In genomic region chr9:119273325-119273904, GRCh38 we compare ENCODE assay signal across 27 cellular contexts.
DNase-seq lines count a peak whose midpoint lies in the region; ATAC-seq, FAIRE-seq and TF ChIP-seq lines count a peak whose summit lies in the region.
"Had no signal": no experiment of that assay in that cellular context is flagged by ENCODE, and none has a peak within 500 bp of the region (broad histone marks: within the 10 kb centered on the region; RNA-seq: fewer than 3 reads in every experiment).

No MANE protein-coding gene starts in this region.

- H3K27ac Mint-ChIP-seq in H9 (peak overlapping the region; percentile 63 to 86 (median 81); a peak in 6 of 7 replicates), WTC11 (peak overlapping the region; percentile 17)
- H3K27ac Mint-ChIP-seq: activated CD4-positive, alpha-beta memory T cell treated with anti-CD3 and anti-CD28 coated beads for 36 hours; activated T-helper 1 cell treated with anti-CD3 and anti-CD28 coated beads, Interleukin-12 subunit alpha, Interleukin-12 subunit beta, Interleukin-2, Interleukin-4 antibody, amounts not matched to agents 30 ng/mL and 10 ng/mL and 1 ng/mL, durations not matched to agents 14 hours and 24 hours and 36 hours; stimulated activated naive B cell treated with anti-CD40 and anti-IgM and Interleukin-4, amounts not matched to agents 10 μg/mL and 1 μg/mL and 100 μg/mL, for 72 hours had no signal

- no peak overlapping the region for H2BK120ac ChIP-seq in H9 (ENCODE audit: low read depth, low read length, poor library complexity, severe bottlenecking)

- no peaks in the 10 kb centered on the region for H3K27me3 ChIP-seq in H9 (ENCODE audit: insufficient read depth, low read length)
- H3K27me3 ChIP-seq: BLaER1, right lobe of liver, SJSA1, upper lobe of right lung had no signal

- H3K4me1 Mint-ChIP-seq in H9 (peaks cover 29 to 38% of the 10 kb centered on the region in 2 experiments), WTC11 (peaks cover 41% of the 10 kb centered on the region)
- H3K4me1 Mint-ChIP-seq: central memory CD8-positive, alpha-beta T cell; stimulated activated naive B cell treated with anti-CD40 and anti-IgM and Interleukin-4, amounts not matched to agents 10 μg/mL and 1 μg/mL and 100 μg/mL, for 72 hours had no signal

- DNase-seq in H9 (no peak), WTC11 (ENCODE audit: low spot score) (no peak), epithelial cell of prostate (ENCODE audit: low read depth, low spot score) (no peak), occipital lobe (lab: John Stamatoyannopoulos, UW) (peak; percentile 33), ureter (ENCODE audit: low spot score) (no peak), HTR-8/SVneo (ENCODE audit: insufficient read length, low spot score) (no peak)
- DNase-seq: activated CD4-positive, alpha-beta memory T cell treated with anti-CD3 and anti-CD28 coated beads for 36 hours; activated CD8-positive, alpha-beta memory T cell treated with anti-CD3 and anti-CD28 coated beads, Interleukin-2, amount 50 U/mL, for 4 hours; activated naive CD4-positive, alpha-beta T cell treated with anti-CD3 and anti-CD28 coated beads, Interleukin-2, amount 50 U/mL, for 16 hours; KG1; lower lobe of right lung; NCI-H1417 treated with DMSO at 0.1 percent for 48 hours; NCI-H510A treated with DMSO at 0.1 percent for 48 hours; right lobe of liver; stimulated activated CD4-positive, alpha-beta T cell treated with anti-CD3 and anti-CD28 coated beads, Interleukin-12 subunit alpha, Interleukin-12 subunit beta, amount 100 ng/mL, for 4 hours; stimulated activated naive B cell treated with anti-CD40 and anti-IgM and Interleukin-4, amounts not matched to agents 10 μg/mL and 1 μg/mL and 100 μg/mL, for 72 hours; T-helper 1 cell; upper lobe of right lung had no signal

- no peak overlapping the region for H3K4me2 ChIP-seq in H9 (ENCODE audit: insufficient read depth, insufficient read length, low read length)
- H3K4me2 ChIP-seq: BLaER1 had no signal

- peak; percentile 39 for ATAC-seq in WTC11
- ATAC-seq in GM21381 (IDR thresholded peaks at IDR 0.05; ENCODE audit: unreplicated experiment), result no peak
- no peak for ATAC-seq in HG03135 (IDR thresholded peaks at IDR 0.05; ENCODE audit: unreplicated experiment)
- ATAC-seq: lower lobe of right lung; stimulated activated naive B cell treated with anti-CD40 and anti-IgM and Interleukin-4, amounts not matched to agents 10 μg/mL and 1 μg/mL and 100 μg/mL, for 72 hours; upper lobe of right lung had no signal

- H3K23ac ChIP-seq in H9 (ENCODE audit: insufficient read length, low read depth, low read length), result no peak overlapping the region

- H2BK20ac ChIP-seq in H9 (ENCODE audit: low read depth, low read length, poor library complexity, severe bottlenecking), result no peak overlapping the region

- H2BK5ac ChIP-seq in H9 (ENCODE audit: insufficient read length, low read length), result no peak overlapping the region

- H3K9me3 ChIP-seq in H9 (ENCODE audit: control insufficient read depth, low read depth, low read length), result no peaks in the 10 kb centered on the region
- H3K9me3 ChIP-seq: BLaER1, HAP-1, lower lobe of right lung, right lobe of liver, SJSA1, upper lobe of right lung had no signal

- FAIRE-seq in HTR-8/SVneo (lab: Jason Lieb, UNC), result no peak
- FAIRE-seq: endothelial cell of umbilical vein, keratinocyte had no signal

- peak overlapping the region in 1 of 2 experiments; percentile 6; a peak in 1 of 5 replicates for H3K4me3 Mint-ChIP-seq in H9
- no peak overlapping the region for H3K4me3 Mint-ChIP-seq in WTC11
- H3K4me3 Mint-ChIP-seq: activated CD4-positive, alpha-beta memory T cell treated with anti-CD3 and anti-CD28 coated beads for 36 hours; activated T-helper 1 cell treated with anti-CD3 and anti-CD28 coated beads, Interleukin-12 subunit alpha, Interleukin-12 subunit beta, Interleukin-2, Interleukin-4 antibody, amounts not matched to agents 30 ng/mL and 10 ng/mL and 1 ng/mL, durations not matched to agents 14 hours and 24 hours and 36 hours; central memory CD8-positive, alpha-beta T cell; stimulated activated naive B cell treated with anti-CD40 and anti-IgM and Interleukin-4, amounts not matched to agents 10 μg/mL and 1 μg/mL and 100 μg/mL, for 72 hours had no signal

- no peaks in the 10 kb centered on the region for H3K79me2 ChIP-seq in H9 (ENCODE audit: insufficient read depth, low read length)

- CTCF ChIA-PET in WTC11 (lab: Charles Lee), result interaction anchor here (3.0 kb wide), 1 partner anchor 10 kb away, joined by 20 read pairs; no protein-coding TSS in a partner anchor

- no peak overlapping the region for H3T11ph ChIP-seq in H9 (ENCODE audit: low read length)

- no peaks in the 10 kb centered on the region for H3K79me1 ChIP-seq in H9 (ENCODE audit: insufficient read depth, low read depth, low read length, poor library complexity, severe bottlenecking)

- H2BK12ac ChIP-seq in H9 (ENCODE audit: insufficient read length, low read depth, low read length), result no peak overlapping the region

- no peak overlapping the region for H2AFZ ChIP-seq in H9 (ENCODE audit: low read length)

- no peak overlapping the region for H2BK15ac ChIP-seq in H9 (ENCODE audit: low read depth, low read length)

- no peaks in the 10 kb centered on the region for H4K20me1 ChIP-seq in H9 (ENCODE audit: control insufficient read depth, insufficient read depth, insufficient read length)
- H4K20me1 ChIP-seq: BLaER1 had no signal

- peaks cover 9% of the 10 kb centered on the region; the same call in 1 of the 2 replicates for H3K4me1 ChIP-seq in H9 (ENCODE audit: insufficient read depth, low read length)
- H3K4me1 ChIP-seq: HAP-1, lower lobe of right lung, right lobe of liver, SJSA1, upper lobe of right lung had no signal

- H3K27ac ChIP-seq in H9 (ENCODE audit: insufficient read length, low read depth, low read length) (no peak overlapping the region), epithelial cell of prostate (peak overlapping the region; percentile 14)
- H3K27ac ChIP-seq: BLaER1, lower lobe of right lung, right lobe of liver, SJSA1, upper lobe of right lung had no signal

- H3K36me3 Mint-ChIP-seq in H9 (ENCODE audit: insufficient read depth in 1 of 3, low read depth in 3 of 3), result no peaks in the 10 kb centered on the region
- H3K36me3 Mint-ChIP-seq in WTC11, result no peaks in the 10 kb centered on the region
- H3K36me3 Mint-ChIP-seq: activated CD4-positive, alpha-beta memory T cell treated with anti-CD3 and anti-CD28 coated beads for 36 hours; stimulated activated naive B cell treated with anti-CD40 and anti-IgM and Interleukin-4, amounts not matched to agents 10 μg/mL and 1 μg/mL and 100 μg/mL, for 72 hours had no signal

- no peak overlapping the region for H4K5ac ChIP-seq in H9 (ENCODE audit: insufficient read length, low read depth, low read length)

- WGBS in H9 (ENCODE audit: extremely low coverage, insufficient read length, low lambda C conversion rate), result no CpG with 5 or more reads among the region's 5 CpGs

- H3K27me3 Mint-ChIP-seq in H9 (ENCODE audit: low read depth) (no peaks in the 10 kb centered on the region), WTC11 (ENCODE audit: low read depth) (no peaks in the 10 kb centered on the region)
- H3K27me3 Mint-ChIP-seq: activated CD4-positive, alpha-beta memory T cell treated with anti-CD3 and anti-CD28 coated beads for 36 hours; central memory CD8-positive, alpha-beta T cell; stimulated activated naive B cell treated with anti-CD40 and anti-IgM and Interleukin-4, amounts not matched to agents 10 μg/mL and 1 μg/mL and 100 μg/mL, for 72 hours had no signal

- H3K9me3 Mint-ChIP-seq in H9, result no peaks in the 10 kb centered on the region
- H3K9me3 Mint-ChIP-seq in WTC11, result no peaks in the 10 kb centered on the region
- H3K9me3 Mint-ChIP-seq: activated CD4-positive, alpha-beta memory T cell treated with anti-CD3 and anti-CD28 coated beads for 36 hours; activated T-helper 1 cell treated with anti-CD3 and anti-CD28 coated beads, Interleukin-12 subunit alpha, Interleukin-12 subunit beta, Interleukin-2, Interleukin-4 antibody, amounts not matched to agents 30 ng/mL and 10 ng/mL and 1 ng/mL, durations not matched to agents 14 hours and 24 hours and 36 hours; stimulated activated naive B cell treated with anti-CD40 and anti-IgM and Interleukin-4, amounts not matched to agents 10 μg/mL and 1 μg/mL and 100 μg/mL, for 72 hours had no signal

- POLR2A ChIA-PET in WTC11 (lab: Charles Lee), result no interaction called here

- H4K8ac ChIP-seq in H9 (replicated peaks; ENCODE audit: insufficient read length, low read depth, low read length), result no peak overlapping the region

- H4K91ac ChIP-seq in H9 (ENCODE audit: insufficient read length, low read depth, low read length), result no peak overlapping the region

- H3K9ac ChIP-seq in H9 (ENCODE audit: extremely low read depth, insufficient read length, low read length), result no peak overlapping the region
- H3K9ac ChIP-seq: BLaER1 had no signal

- no peak overlapping the region for H2AK5ac ChIP-seq in H9 (ENCODE audit: insufficient read length, low read length)

- TF ChIP-seq CTCF in H9 (conservative IDR thresholded peaks at IDR 0.05), result no peak
- no peak for TF ChIP-seq CTCF in WTC11 (IDR thresholded peaks at IDR 0.05)

- H3K14ac ChIP-seq in H9 (ENCODE audit: insufficient read depth, low read length), result no peak overlapping the region

- H3K23me2 ChIP-seq in H9 (ENCODE audit: insufficient read length, low read depth, low read length, poor library complexity, severe bottlenecking), result no peaks in the 10 kb centered on the region

- H3K56ac ChIP-seq in H9 (ENCODE audit: insufficient read length, low read depth, low read length), result no peak overlapping the region

- H3K4ac ChIP-seq in H9 (ENCODE audit: low read depth, low read length), result no peak overlapping the region

- no peak overlapping the region for H3K18ac ChIP-seq in H9 (ENCODE audit: insufficient read length, low read depth, low read length)

TF ChIP-seq in WTC11, 78 proteins besides CTCF, POLR2A, EP300 and RAD21 (continues in another document):
- TF ChIP-seq IRF1 (CRISPR knock-in tag; IDR thresholded peaks at IDR 0.05) (no peak), ELF4 (CRISPR knock-in tag; IDR thresholded peaks at IDR 0.05; ENCODE audit: low read depth) (no peak), ATF3 (CRISPR knock-in tag; conservative IDR thresholded peaks at IDR 0.05) (no peak)
